20 cellular contexts compared by ENCODE assay signal in the genomic region with DNA sequence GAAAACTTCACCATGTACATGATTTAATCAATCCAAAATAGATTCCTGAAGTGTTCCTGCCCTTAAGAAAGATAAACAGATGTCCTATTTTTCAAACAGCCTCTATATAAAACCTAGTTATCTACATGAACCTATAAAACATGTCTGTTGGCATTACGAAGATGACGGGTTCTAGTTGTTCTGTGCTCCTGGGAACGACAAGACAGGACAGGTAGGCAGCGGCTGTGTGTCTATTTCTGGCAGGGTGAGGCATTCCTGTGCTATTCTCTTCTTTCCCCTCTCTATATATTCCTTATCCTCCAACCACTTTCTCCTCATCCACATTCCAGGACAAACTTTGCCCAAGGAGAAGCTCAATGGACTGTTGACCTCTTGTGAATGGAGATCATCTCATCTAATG. TPM values are rescaled to one million over a fixed set of nuclear protein-coding genes. Genes with fewer than 3 reads are reported as not detected.
DNase-seq lines count a peak whose midpoint lies in the region; ATAC-seq and TF ChIP-seq lines count a peak whose summit lies in the region.
"Had no signal": no experiment of that assay in that cellular context is flagged by ENCODE, and none has a peak within 500 bp of the region (broad histone marks: within the 10 kb centered on the region; RNA-seq: fewer than 3 reads in every experiment).

No MANE protein-coding gene starts in this region.

- H2AK5ac ChIP-seq in H9 (ENCODE audit: insufficient read length, low read length), result peak overlapping the region; percentile 37

- H3K23ac ChIP-seq in H9 (ENCODE audit: insufficient read length, low read depth, low read length), result no peak overlapping the region

- no peak overlapping the region for H2BK120ac ChIP-seq in H9 (ENCODE audit: low read depth, low read length, poor library complexity, severe bottlenecking)

- H3K4me1 ChIP-seq in H9 (ENCODE audit: insufficient read depth, low read length) (no peaks in the 10 kb centered on the region), osteoblast (ENCODE audit: insufficient read depth, low read length) (peaks cover 25% of the 10 kb centered on the region)
- H3K4me1 ChIP-seq: BE2C, Peyer's patch had no signal

- H3K79me2 ChIP-seq in H9 (ENCODE audit: insufficient read depth, low read length), result peaks cover 35% of the 10 kb centered on the region
- H3K79me2 ChIP-seq in osteoblast (ENCODE audit: insufficient read depth, low read length), result peaks cover 98% of the 10 kb centered on the region

- H3K27me3 Mint-ChIP-seq in H9 (ENCODE audit: low read depth), result no peaks in the 10 kb centered on the region; the same call in 1 of the 2 replicates

- H3K23me2 ChIP-seq in H9 (ENCODE audit: insufficient read length, low read depth, low read length, poor library complexity, severe bottlenecking), result no peaks in the 10 kb centered on the region

- H3K27me3 ChIP-seq in H9 (ENCODE audit: insufficient read depth, low read length), result no peaks in the 10 kb centered on the region
- no peaks in the 10 kb centered on the region for H3K27me3 ChIP-seq in osteoblast (ENCODE audit: insufficient read depth, low read length)
- H3K27me3 ChIP-seq: Peyer's patch had no signal

- H3K4ac ChIP-seq in H9 (ENCODE audit: low read depth, low read length), result no peak overlapping the region

- H3K79me1 ChIP-seq in H9 (ENCODE audit: insufficient read depth, low read depth, low read length, poor library complexity, severe bottlenecking), result peaks cover 6% of the 10 kb centered on the region

- H3K14ac ChIP-seq in H9 (ENCODE audit: insufficient read depth, low read length), result no peak overlapping the region

- no peak overlapping the region; a peak in 1 of 7 replicates for H3K27ac Mint-ChIP-seq in H9

- H3K9ac ChIP-seq in H9 (ENCODE audit: extremely low read depth, insufficient read length, low read length), result no peak overlapping the region

- H3K36me3 ChIP-seq in osteoblast (ENCODE audit: insufficient read depth, low read length), result peaks cover 3% of the 10 kb centered on the region
- H3K36me3 ChIP-seq: BE2C, Peyer's patch had no signal

- no peak for ATAC-seq in left lobe of liver
- ATAC-seq: A549, Right ventricle myocardium inferior had no signal

- H3K4me2 ChIP-seq in H9 (ENCODE audit: insufficient read depth, insufficient read length, low read length) (no peak overlapping the region), osteoblast (ENCODE audit: insufficient read depth, low read length) (peak overlapping the region; percentile 19)
- H3K4me2 ChIP-seq: A549 had no signal

- no peak overlapping the region for H4K8ac ChIP-seq in H9 (replicated peaks; ENCODE audit: insufficient read length, low read depth, low read length)

- H3T11ph ChIP-seq in H9 (ENCODE audit: low read length), result no peak overlapping the region

- H4K20me1 ChIP-seq in H9 (ENCODE audit: control insufficient read depth, insufficient read depth, insufficient read length), result no peaks in the 10 kb centered on the region
- peaks cover 61% of the 10 kb centered on the region for H4K20me1 ChIP-seq in osteoblast (ENCODE audit: insufficient read depth, low read length)

- H2BK20ac ChIP-seq in H9 (ENCODE audit: low read depth, low read length, poor library complexity, severe bottlenecking), result no peak overlapping the region

- peaks cover 60 to 65% of the 10 kb centered on the region in 2 experiments for H3K4me1 Mint-ChIP-seq in H9

- H3K27ac ChIP-seq in H9 (ENCODE audit: insufficient read length, low read depth, low read length) (no peak overlapping the region), RWPE1 (no peak overlapping the region), epithelial cell of prostate (peak overlapping the region; percentile 53), osteoblast (ENCODE audit: low read depth, low read length) (no peak overlapping the region)
- H3K27ac ChIP-seq: A549, Peyer's patch had no signal

- H3K9me3 Mint-ChIP-seq in H9, result peaks cover 0 to 7% of the 10 kb centered on the region in 2 experiments; a peak in 1 of 5 replicates

- H3K4me3 ChIP-seq in osteoblast (ENCODE audit: insufficient read depth, low read length), result no peak overlapping the region
- H3K4me3 ChIP-seq: A549, Peyer's patch had no signal

- DNase-seq in H9, result no peak
- peak; percentile 76 for DNase-seq in RWPE1 (ENCODE audit: low spot score)
- peak; percentile 59 for DNase-seq in epithelial cell of prostate (ENCODE audit: low read depth, low spot score)
- DNase-seq in osteoblast (ENCODE audit: insufficient read length, low spot score, missing footprints), result no peak
- no peak for DNase-seq in left lobe of liver (ENCODE audit: low spot score)
- DNase-seq in glomerular visceral epithelial cell (ENCODE audit: extremely low spot score), result no peak
- no peak for DNase-seq in ACHN
- DNase-seq in occipital lobe (lab: John Stamatoyannopoulos, UW), result no peak
- DNase-seq: BE2C, DMS79, IMR-90, MV-4-11, NCI-H1694, NCI-H2081, NCI-H2171, NCI-H524 treated with DMSO at 0.1 percent for 48 hours, NCI-H82, Peyer's patch had no signal

- in situ Hi-C loops in ACHN (cut with HindIII; ENCODE audit: low pct_ligation_motif_present, low pct_unique_long_range_greater_than_20kb, low sequenced_read_pairs), result no loop called here

- no peak overlapping the region for H2BK15ac ChIP-seq in H9 (ENCODE audit: low read depth, low read length)

- H3K18ac ChIP-seq in H9 (ENCODE audit: insufficient read length, low read depth, low read length), result no peak overlapping the region

- CTCF ChIA-PET in RWPE1 (lab: Yijun Ruan, JAX), result no interaction called here

- no peak overlapping the region for H3K56ac ChIP-seq in H9 (ENCODE audit: insufficient read length, low read depth, low read length)

- no peak overlapping the region for H2BK12ac ChIP-seq in H9 (ENCODE audit: insufficient read length, low read depth, low read length)

- no peak overlapping the region for H3K4me3 Mint-ChIP-seq in H9

- POLR2A ChIA-PET in RWPE1 (lab: Yijun Ruan, JAX; ENCODE audit: low non-redundant PET), result no interaction called here

- TF ChIP-seq CTCF in H9 (conservative IDR thresholded peaks at IDR 0.05) (no peak), RWPE1 (conservative IDR thresholded peaks at IDR 0.05; ENCODE audit: low read depth) (no peak), osteoblast (IDR thresholded peaks at IDR 0.05; ENCODE audit: extremely low read depth, low read depth, low read length) (no peak)

- no peaks in the 10 kb centered on the region for H3K9me3 ChIP-seq in H9 (ENCODE audit: control insufficient read depth, low read depth, low read length)
- H3K9me3 ChIP-seq in osteoblast (ENCODE audit: low read depth, low read length), result peaks cover 4% of the 10 kb centered on the region
- H3K9me3 ChIP-seq: BE2C, Peyer's patch had no signal

- H4K5ac ChIP-seq in H9 (ENCODE audit: insufficient read length, low read depth, low read length), result no peak overlapping the region

- H2AFZ ChIP-seq in H9 (ENCODE audit: low read length), result no peak overlapping the region
- H2AFZ ChIP-seq in osteoblast (ENCODE audit: low read length), result no peak overlapping the region

- WGBS in H9 (ENCODE audit: extremely low coverage, insufficient read length, low lambda C conversion rate), result no CpG with 5 or more reads among the region's 4 CpGs

- H3K36me3 Mint-ChIP-seq in H9 (ENCODE audit: insufficient read depth in 1 of 3, low read depth in 3 of 3), result peaks cover 4 to 29% (median 22%) of the 10 kb centered on the region in 3 experiments; a peak in 6 of 7 replicates

- no peak overlapping the region for H2BK5ac ChIP-seq in H9 (ENCODE audit: insufficient read length, low read length)

- no peak overlapping the region for H4K91ac ChIP-seq in H9 (ENCODE audit: insufficient read length, low read depth, low read length)

RNA-seq across cellular contexts. Expression of a gene that starts 6.1 kb away (rescaled TPM):
- total RNA-seq in H9 (2021) (157 and 173 TPM in 2 replicates), osteoblast (474 and 522 TPM in 2 replicates), left lobe of liver (33.4 TPM), occipital lobe (28.4 TPM)

Comparison
In these comparisons a context has a peak if more than half of its experiments do, and no peak if none do; other contexts are left out.
1. DNase-seq: peak in RWPE1 (single experiment) and epithelial cell of prostate (single experiment); none in H9 (single experiment), osteoblast (single experiment), left lobe of liver (single experiment), glomerular visceral epithelial cell (single experiment), ACHN (single experiment) and occipital lobe (single experiment).